Comparison of ENCODE assay signal across 1 cellular context in the genomic region with DNA sequence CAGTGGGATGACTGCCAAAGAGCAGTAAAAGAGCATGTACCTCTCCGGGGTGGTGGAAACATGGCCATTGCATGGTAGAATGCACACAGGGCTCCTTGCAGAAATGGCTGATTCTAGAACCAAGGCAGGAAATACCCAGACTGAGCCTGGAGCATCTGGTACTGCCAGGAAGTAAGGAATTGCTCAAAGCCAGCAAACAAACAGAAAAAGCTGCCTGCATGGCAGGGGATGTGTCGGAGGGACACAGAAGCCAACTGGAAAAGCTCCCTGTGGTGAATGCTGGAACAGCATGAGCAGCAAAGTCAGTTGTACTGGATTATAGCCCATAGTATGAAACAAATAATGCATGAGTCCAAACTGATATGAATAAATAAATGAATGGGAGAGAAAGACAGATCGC.
TF ChIP-seq lines count a peak whose summit lies in the region.

No MANE protein-coding gene starts in this region.

TF ChIP-seq in HepG2, 621 proteins besides CTCF, POLR2A, EP300 and RAD21 (continued from another document):
- TF ChIP-seq, protein P1, sequence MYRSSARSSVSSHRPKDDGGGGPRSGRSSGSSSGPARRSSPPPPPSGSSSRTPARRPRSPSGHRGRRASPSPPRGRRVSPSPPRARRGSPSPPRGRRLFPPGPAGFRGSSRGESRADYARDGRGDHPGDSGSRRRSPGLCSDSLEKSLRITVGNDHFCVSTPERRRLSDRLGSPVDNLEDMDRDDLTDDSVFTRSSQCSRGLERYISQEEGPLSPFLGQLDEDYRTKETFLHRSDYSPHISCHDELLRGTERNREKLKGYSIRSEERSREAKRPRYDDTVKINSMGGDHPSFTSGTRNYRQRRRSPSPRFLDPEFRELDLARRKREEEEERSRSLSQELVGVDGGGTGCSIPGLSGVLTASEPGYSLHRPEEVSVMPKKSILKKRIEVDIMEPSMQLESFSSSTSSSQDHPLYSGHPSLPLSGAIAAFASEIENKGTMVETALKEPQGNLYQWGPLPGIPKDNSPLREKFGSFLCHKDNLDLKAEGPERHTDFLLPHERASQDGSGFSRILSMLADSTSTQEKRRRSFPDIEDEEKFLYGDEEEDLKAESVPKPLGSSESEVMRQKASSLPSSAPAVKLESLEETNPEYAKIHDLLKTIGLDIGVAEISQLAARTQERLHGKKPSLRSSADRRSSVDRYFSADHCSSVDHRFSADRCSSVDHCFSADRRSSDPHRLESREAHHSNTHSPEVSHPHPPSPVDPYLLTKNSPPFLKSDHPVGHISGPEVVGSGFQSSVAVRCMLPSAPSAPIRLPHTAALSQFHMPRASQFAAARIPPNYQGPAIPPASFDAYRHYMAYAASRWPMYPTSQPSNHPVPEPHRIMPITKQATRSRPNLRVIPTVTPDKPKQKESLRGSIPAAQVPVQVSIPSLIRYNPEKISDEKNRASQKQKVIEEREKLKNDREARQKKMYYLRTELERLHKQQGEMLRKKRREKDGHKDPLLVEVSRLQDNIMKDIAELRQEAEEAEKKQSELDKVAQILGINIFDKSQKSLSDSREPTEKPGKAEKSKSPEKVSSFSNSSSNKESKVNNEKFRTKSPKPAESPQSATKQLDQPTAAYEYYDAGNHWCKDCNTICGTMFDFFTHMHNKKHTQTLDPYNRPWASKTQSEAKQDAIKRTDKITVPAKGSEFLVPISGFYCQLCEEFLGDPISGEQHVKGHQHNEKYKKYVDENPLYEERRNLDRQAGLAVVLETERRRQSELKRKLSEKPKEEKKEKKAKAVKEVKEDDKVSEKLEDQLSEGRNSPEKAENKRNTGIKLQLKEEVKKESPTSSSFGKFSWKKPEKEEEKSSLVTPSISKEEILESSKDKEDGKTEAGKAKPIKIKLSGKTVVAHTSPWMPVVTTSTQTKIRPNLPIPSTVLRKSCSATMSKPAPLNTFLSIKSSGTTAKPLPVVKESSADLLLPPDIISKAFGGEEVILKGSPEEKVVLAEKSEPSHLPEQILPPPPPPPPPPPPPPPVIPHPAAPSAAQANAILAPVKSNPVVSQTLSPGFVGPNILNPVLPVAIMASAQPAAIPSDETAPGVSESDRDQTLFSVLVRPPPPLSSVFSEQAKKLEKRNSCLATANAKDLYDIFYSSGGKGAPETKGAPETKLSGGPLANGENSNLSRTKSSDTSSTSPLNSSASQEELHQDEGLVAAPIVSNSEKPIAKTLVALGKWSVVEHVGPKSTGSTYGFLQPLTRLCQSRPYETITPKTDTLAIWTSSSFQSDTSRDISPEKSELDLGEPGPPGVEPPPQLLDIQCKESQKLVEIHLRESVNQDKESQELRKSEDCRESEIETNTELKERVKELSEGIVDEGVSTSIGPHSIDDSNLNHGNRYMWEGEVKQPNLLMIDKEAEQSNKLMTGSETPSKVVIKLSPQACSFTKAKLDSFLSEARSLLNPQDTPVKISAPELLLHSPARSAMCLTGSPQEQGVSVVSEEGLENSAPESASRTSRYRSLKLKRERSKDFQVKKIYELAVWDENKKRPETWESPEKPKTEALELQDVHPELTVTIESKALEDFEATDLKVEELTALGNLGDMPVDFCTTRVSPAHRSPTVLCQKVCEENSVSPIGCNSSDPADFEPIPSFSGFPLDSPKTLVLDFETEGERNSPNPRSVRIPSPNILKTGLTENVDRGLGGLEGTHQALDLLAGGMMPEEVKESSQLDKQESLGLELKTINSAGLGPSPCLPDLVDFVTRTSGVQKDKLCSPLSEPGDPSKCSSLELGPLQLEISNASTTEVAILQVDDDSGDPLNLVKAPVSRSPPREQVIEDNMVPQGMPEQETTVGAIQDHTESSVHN (CRISPR knock-in tag; IDR thresholded peaks at IDR 0.05), result no peak
- TF ChIP-seq ZNF652 (CRISPR knock-in tag; IDR thresholded peaks at IDR 0.05; ENCODE audit: borderline replicate concordance, low read depth) (no peak), JDP2 (CRISPR knock-in tag; IDR thresholded peaks at IDR 0.05; ENCODE audit: borderline replicate concordance) (no peak)
